ENCODE assay signal across 11 cellular contexts in genomic region chr7:96887426-96887825, GRCh38.
"Had no signal": no experiment of that assay in that cellular context is flagged by ENCODE, and none has a peak within 500 bp of the region (broad histone marks: within the 10 kb centered on the region; RNA-seq: fewer than 3 reads in every experiment).

No MANE protein-coding gene starts in this region.

- H3K27ac ChIP-seq: tibial nerve, uterus had no signal

- H3K36me3 ChIP-seq: tibial nerve, uterus had no signal

- ATAC-seq: activated CD4-positive, CD25-positive, alpha-beta regulatory T cell treated with anti-CD3 and anti-CD28 coated beads, Interleukin-2, amount 50 U/mL, for 24 hours; left ventricle myocardium superior; naive thymus-derived CD8-positive, alpha-beta T cell; stimulated activated effector memory CD8-positive, alpha-beta T cell treated with anti-CD3 and anti-CD28 coated beads, Interleukin-12 subunit alpha, Interleukin-12 subunit beta, amount 100 ng/mL, for 72 hours had no signal

- H3K27me3 ChIP-seq: tibial nerve, uterus had no signal

- H3K4me1 ChIP-seq: tibial nerve, uterus had no signal

- H3K9me3 ChIP-seq: tibial nerve, uterus had no signal

- H3K4me3 ChIP-seq: tibial nerve, uterus had no signal

- DNase-seq: activated naive CD4-positive, alpha-beta T cell; activated naive CD8-positive, alpha-beta T cell treated with anti-CD3 and anti-CD28 coated beads, Interleukin-2, amount 10 ng/mL, durations not matched to agents 7 days and 5 days; anterior cingulate cortex; effector memory CD4-positive, alpha-beta T cell; left ventricle myocardium superior; mesenchymal stem cell; naive thymus-derived CD8-positive, alpha-beta T cell; uterus had no signal
